Comparison of ENCODE assay signal across 1 cellular context in genomic region chr13:44989071-44989889, GRCh38.
TF ChIP-seq lines count a peak whose summit lies in the region.

TSS of gene GPALPP1 (plus strand) at chr13:44989538. CDS start at chr13:44989655, 117 bp downstream.
TSS of gene NUFIP1 (minus strand) at chr13:44989471. CDS start at chr13:44989436, 35 bp downstream.

TF ChIP-seq in K562, 482 proteins besides CTCF, POLR2A, EP300 and RAD21 (continued from another document):
- TF ChIP-seq KDM5B (IDR thresholded peaks at IDR 0.05; ENCODE audit: insufficient replicate concordance, low read depth, low read length) (peak; percentile 66), SAP30 (IDR thresholded peaks at IDR 0.05; ENCODE audit: borderline replicate concordance, insufficient read depth, low read depth, low read length, poor library complexity, severe bottlenecking) (peak; percentile 74), ATF3 (IDR thresholded peaks at IDR 0.05) (no peak), ATF3 (CRISPR knock-in tag; conservative IDR thresholded peaks at IDR 0.05) (no peak), POLR2AphosphoS5 (IDR thresholded peaks at IDR 0.05; ENCODE audit: control insufficient read depth, insufficient read depth, low read depth, low read length) (peak; percentile 65), MNT (conservative IDR thresholded peaks at IDR 0.05) (peak; percentile 87 to 95), CEBPB (tag; IDR thresholded peaks at IDR 0.05) (0 out of 2 replicates have a peak, but pooled peaks have one; percentile 7), GABPA (tag; conservative IDR thresholded peaks at IDR 0.05; ENCODE audit: low read depth) (peak; percentile 93), ID3 (CRISPR knock-in tag; IDR thresholded peaks at IDR 0.05) (no peak), ID3 (tag; IDR thresholded peaks at IDR 0.05) (no peak), NFIC (IDR thresholded peaks at IDR 0.05) (no peak), ZBTB40 (IDR thresholded peaks at IDR 0.05) (peak; percentile 87), ZBTB40 (CRISPR knock-in tag; IDR thresholded peaks at IDR 0.05) (no peak), FOS (IDR thresholded peaks at IDR 0.05; ENCODE audit: extremely low read depth, insufficient read length) (no peak), E2F8 (IDR thresholded peaks at IDR 0.05; ENCODE audit: low read depth, partially characterized antibody) (peak; percentile 86), DEAF1 (CRISPR knock-in tag; IDR thresholded peaks at IDR 0.05) (no peak)
